Comparison of ENCODE assay signal across 23 cellular contexts in the genomic region with DNA sequence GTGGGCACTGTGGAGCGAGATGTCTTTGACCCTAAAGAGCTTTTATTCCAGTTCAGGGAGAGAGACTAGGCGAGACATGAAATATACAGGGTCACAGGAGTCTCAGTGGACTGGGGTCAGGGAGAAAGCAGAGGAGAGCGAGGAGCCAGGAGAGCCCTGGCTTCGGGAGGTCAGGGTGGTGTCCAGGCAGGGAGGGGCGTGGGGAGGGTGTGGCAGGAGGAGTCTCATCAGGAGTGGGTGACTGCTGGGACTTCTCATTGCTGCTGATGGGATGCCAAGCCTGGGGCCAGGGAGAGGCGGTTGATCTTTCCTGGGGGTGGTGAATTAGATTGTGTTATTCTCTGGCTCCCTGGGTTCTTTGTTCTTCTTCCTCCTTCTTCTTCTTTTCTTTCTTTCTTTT.
"Had no signal": no experiment of that assay in that cellular context is flagged by ENCODE, and none has a peak within 500 bp of the region (broad histone marks: within the 10 kb centered on the region; RNA-seq: fewer than 3 reads in every experiment).

No MANE protein-coding gene starts in this region.

- H3K9me3 Mint-ChIP-seq: IgD-negative memory B cell had no signal

- H3K4me1 Mint-ChIP-seq: IgD-negative memory B cell had no signal

- H3K36me3 ChIP-seq: SJCRH30 had no signal

- FAIRE-seq: K562 had no signal

- H3K27me3 ChIP-seq: SJCRH30 had no signal

- H3K9ac ChIP-seq: KMS-11 had no signal

- H3K4me3 ChIP-seq: K562, SJCRH30 had no signal

- ATAC-seq: K562, Panc1, PC-3, SK-N-SH treated with all-trans-retinoic acid at 6 μM for 48 hours had no signal

- H3K27ac ChIP-seq: KMS-11, RWPE1, SJCRH30 had no signal

- H3K9me3 ChIP-seq: SJCRH30 had no signal

- H3K36me3 Mint-ChIP-seq: IgD-negative memory B cell had no signal

- H3K27me3 Mint-ChIP-seq: IgD-negative memory B cell had no signal

- H3K4me3 Mint-ChIP-seq: IgD-negative memory B cell had no signal

- H3K4me2 ChIP-seq: KMS-11 had no signal

- H3K4me1 ChIP-seq: SJCRH30 had no signal

- DNase-seq: Kasumi-1, MM.1S, NCI-H1092 treated with DMSO at 0.1 percent for 48 hours, NCI-H1436, NCI-H187, NCI-H2029, NCI-H2081 treated with DMSO at 0.1 percent for 48 hours, NCI-H2171, NCI-H226, NCI-H446, NCI-H510A, NCI-H524 treated with DMSO at 0.1 percent for 48 hours, NCI-H69, NCI-H774, PC-3, SHP77, SJCRH30 had no signal
